In the genomic region with DNA sequence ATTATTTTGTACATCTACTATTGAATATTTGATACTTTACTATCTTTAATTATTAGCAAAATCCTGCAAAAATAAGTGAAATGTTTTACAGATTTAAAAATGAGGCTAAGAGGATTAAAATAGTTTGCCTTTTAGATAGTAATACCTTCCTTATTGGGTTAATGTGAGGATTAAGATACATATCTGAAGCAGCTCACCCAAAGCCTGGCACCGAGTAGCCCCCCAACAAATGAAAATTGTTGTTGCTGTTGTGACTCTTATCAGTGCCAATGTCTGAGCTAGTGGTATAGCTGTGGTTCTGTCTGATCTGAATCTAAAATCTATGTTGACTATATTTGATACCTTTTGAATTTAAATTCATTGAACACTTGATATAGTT, we compare ENCODE assay signal across 23 cellular contexts. TPM values are rescaled to one million over a fixed set of nuclear protein-coding genes. Genes with fewer than 3 reads are reported as not detected.
DNase-seq lines count a peak whose midpoint lies in the region; ATAC-seq and TF ChIP-seq lines count a peak whose summit lies in the region.
"Had no signal": no experiment of that assay in that cellular context is flagged by ENCODE, and none has a peak within 500 bp of the region (broad histone marks: within the 10 kb centered on the region; RNA-seq: fewer than 3 reads in every experiment).

No MANE protein-coding gene starts in this region.

- H2AK5ac ChIP-seq in IMR-90 (ENCODE audit: low read depth, low read length) (0 out of 2 replicates have a peak overlapping the region, but pooled peaks have one; percentile 32), neuronal stem cell (ENCODE audit: low read depth, low read length) (no peak overlapping the region)

- CTCF ChIA-PET in IMR-90 (lab: Yijun Ruan, JAX), result no interaction called here

- H3K27ac Mint-ChIP-seq in type B pancreatic cell, result peak overlapping the region; percentile 82
- H3K27ac Mint-ChIP-seq: CD4-positive, alpha-beta memory T cell; IgD-negative memory B cell had no signal

- H3K14ac ChIP-seq in IMR-90 (replicated peaks; ENCODE audit: low read depth, low read length), result no peak overlapping the region; the same call in 1 of the 2 replicates
- no peak overlapping the region for H3K14ac ChIP-seq in neuronal stem cell (ENCODE audit: low read length)

- H3K9ac ChIP-seq in IMR-90 (ENCODE audit: low read depth, low read length) (no peak overlapping the region), neuronal stem cell (ENCODE audit: low read depth, low read length, poor library complexity) (no peak overlapping the region)

- no peak for TF ChIP-seq RAD21 in IMR-90 (IDR thresholded peaks at IDR 0.05; ENCODE audit: low read length)

- H3K36me3 Mint-ChIP-seq in type B pancreatic cell, result peaks cover 3% of the 10 kb centered on the region
- H3K36me3 Mint-ChIP-seq: CD4-positive, alpha-beta memory T cell; IgD-negative memory B cell had no signal

- no peaks in the 10 kb centered on the region for H3K9me3 Mint-ChIP-seq in type B pancreatic cell
- H3K9me3 Mint-ChIP-seq: CD4-positive, alpha-beta memory T cell; HFFc6 had no signal

- BruUV-seq in IMR-90 (replicated peaks; lab: Mats Ljungman, UMichigan), result no TSS peak

- no peaks in the 10 kb centered on the region for H3K9me3 ChIP-seq in IMR-90 (ENCODE audit: control insufficient read depth, insufficient read depth, low read length)
- H3K9me3 ChIP-seq in mesodermal cell (ENCODE audit: control insufficient read depth, low read length), result no peaks in the 10 kb centered on the region
- peaks cover 0 to 6% of the 10 kb centered on the region in 2 donors for H3K9me3 ChIP-seq in neuronal stem cell (replicated peaks in 1 of 2; ENCODE audit: control insufficient read depth in 2 of 2, insufficient read depth in 1 of 2, low read depth in 1 of 2, low read length in 2 of 2)
- H3K9me3 ChIP-seq: HAP-1 had no signal

- H2BK15ac ChIP-seq in IMR-90 (ENCODE audit: low read depth, low read length), result no peak overlapping the region
- H2BK15ac ChIP-seq in neuronal stem cell (ENCODE audit: low read length), result no peak overlapping the region

- peaks cover 25 to 43% of the 10 kb centered on the region in 2 experiments for H3K79me1 ChIP-seq in IMR-90 (ENCODE audit: low read depth in 1 of 2, low read length in 2 of 2)
- no peaks in the 10 kb centered on the region for H3K79me1 ChIP-seq in neuronal stem cell (ENCODE audit: low read depth, low read length)

- dilution Hi-C loops in IMR-90 (cut with HindIII; ENCODE audit: low sequenced_read_pairs, unreplicated experiment), result no loop called here

- DNase-seq in IMR-90 (no peak), type B pancreatic cell (ENCODE audit: extremely low spot score, unreplicated experiment) (no peak), neuronal stem cell (ENCODE audit: low spot score) (no peak), NCI-H1436 (lab: John Stamatoyannopoulos, UW) (no peak)
- DNase-seq: C1 segment of cervical spinal cord; CD4-positive, alpha-beta memory T cell; COR-L47; GOT3; HFFc6; Karpas-422; NCI-H1092; NCI-H1417 treated with DMSO at 0.1 percent for 48 hours; NCI-H187 treated with DMSO at 0.1 percent for 48 hours; NCI-H2171 treated with DMSO at 0.1 percent for 48 hours; NK-92 treated with Interleukin-12 subunit alpha and Interleukin-12 subunit beta, amount 100 ng/mL, for 24 hours; PC-3; Right ventricle myocardium superior had no signal

- H2BK120ac ChIP-seq in IMR-90 (ENCODE audit: low read depth, low read length) (no peak overlapping the region), neuronal stem cell (ENCODE audit: low read depth, low read length) (no peak overlapping the region)

- no peak overlapping the region for H2BK12ac ChIP-seq in neuronal stem cell (ENCODE audit: low read length)

- no peaks in the 10 kb centered on the region for H3K36me3 ChIP-seq in IMR-90 (ENCODE audit: control insufficient read depth, insufficient read depth, low read length)
- H3K36me3 ChIP-seq in mesodermal cell (ENCODE audit: control insufficient read depth, insufficient read depth, low read length), result no peaks in the 10 kb centered on the region
- no peaks in the 10 kb centered on the region for H3K36me3 ChIP-seq in neuronal stem cell (replicated peaks in 1 of 2; ENCODE audit: control insufficient read depth in 2 of 2, insufficient read depth in 2 of 2, low read length in 2 of 2)
- H3K36me3 ChIP-seq: HAP-1 had no signal

- H2BK5ac ChIP-seq in IMR-90 (ENCODE audit: low read depth, low read length, poor library complexity, severe bottlenecking) (no peak overlapping the region), neuronal stem cell (ENCODE audit: low read length) (no peak overlapping the region)

- no peaks in the 10 kb centered on the region for H4K20me1 ChIP-seq in IMR-90 (ENCODE audit: insufficient read depth, low read length)

- peaks cover 4% of the 10 kb centered on the region for H3K9me1 ChIP-seq in IMR-90 (ENCODE audit: insufficient read depth, low read length)

- H4K8ac ChIP-seq in IMR-90 (ENCODE audit: low read depth in 2 of 2, low read length in 2 of 2) (no peak overlapping the region), neuronal stem cell (ENCODE audit: low read depth, low read length) (no peak overlapping the region)

- H4K5ac ChIP-seq in IMR-90 (ENCODE audit: low read depth, low read length), result no peak overlapping the region

- H3K56ac ChIP-seq in IMR-90 (ENCODE audit: extremely low read depth, insufficient read depth, low read length), result no peak overlapping the region

- in situ Hi-C loops in IMR-90 (cut with MboI; ENCODE audit: low sequenced_read_pairs), result no loop called here

- H4K91ac ChIP-seq in IMR-90 (ENCODE audit: insufficient read depth, low read depth, low read length) (no peak overlapping the region), neuronal stem cell (ENCODE audit: low read depth, low read length, poor library complexity) (no peak overlapping the region)

- TF ChIP-seq CTCF in IMR-90 (conservative IDR thresholded peaks at IDR 0.05; ENCODE audit: low read depth, low read length), result no peak
- TF ChIP-seq CTCF in VCaP (conservative IDR thresholded peaks at IDR 0.05), result no peak
- no peak for TF ChIP-seq CTCF in type B pancreatic cell (conservative IDR thresholded peaks at IDR 0.05)

- POLR2A ChIA-PET in IMR-90 (lab: Charles Lee; ENCODE audit: unreplicated experiment), result interaction anchor here (0.6 kb wide), 1 partner anchor 15 kb away, joined by 4 read pairs; no protein-coding TSS in a partner anchor

- H3K27me3 ChIP-seq in IMR-90 (ENCODE audit: control insufficient read depth, insufficient read depth, low read length) (no peaks in the 10 kb centered on the region), neuronal stem cell (ENCODE audit: control insufficient read depth in 3 of 3, insufficient read depth in 3 of 3, low read depth in 1 of 3, low read length in 3 of 3) (no peaks in the 10 kb centered on the region)

- no peak overlapping the region for H3K4me3 Mint-ChIP-seq in type B pancreatic cell
- H3K4me3 Mint-ChIP-seq: CD4-positive, alpha-beta memory T cell; HFFc6; IgD-negative memory B cell had no signal

- H2AFZ ChIP-seq in IMR-90 (replicated peaks; ENCODE audit: low read length, poor library complexity) (no peak overlapping the region), neuronal stem cell (ENCODE audit: low read length) (no peak overlapping the region)

- H3K4me1 Mint-ChIP-seq in type B pancreatic cell (ENCODE audit: unreplicated experiment), result peaks cover 31% of the 10 kb centered on the region
- H3K4me1 Mint-ChIP-seq: CD4-positive, alpha-beta memory T cell; IgD-negative memory B cell had no signal

- H3K4me2 ChIP-seq in IMR-90 (ENCODE audit: low read depth, low read length) (no peak overlapping the region), neuronal stem cell (ENCODE audit: insufficient read depth, low read length, poor library complexity, severe bottlenecking) (no peak overlapping the region)

- H3K4me1 ChIP-seq in IMR-90 (ENCODE audit: control insufficient read depth, insufficient read depth, low read length), result peaks cover 23% of the 10 kb centered on the region
- peaks cover 6% of the 10 kb centered on the region for H3K4me1 ChIP-seq in mesodermal cell (ENCODE audit: control insufficient read depth, insufficient read depth, low read length, poor library complexity, severe bottlenecking)
- H3K4me1 ChIP-seq in neuronal stem cell (ENCODE audit: control insufficient read depth in 2 of 2, insufficient read depth in 1 of 2, low read depth in 1 of 2, low read length in 2 of 2), result peaks cover 1 to 9% of the 10 kb centered on the region in 2 donors

- no peak overlapping the region for H3K18ac ChIP-seq in IMR-90 (ENCODE audit: low read depth, low read length)
- H3K18ac ChIP-seq in neuronal stem cell (ENCODE audit: low read length), result no peak overlapping the region

- WGBS in IMR-90 (ENCODE audit: extremely low coverage in 2 of 2, insufficient read length in 1 of 2), 2 experiments, result no CpG with 5 or more reads among the region's 1 CpG
- WGBS in mesodermal cell (ENCODE audit: insufficient coverage in 2 of 2), 2 experiments, result 86 to 100% methylated on average over 1 of the region's 1 CpG
- no CpG with 5 or more reads among the region's 1 CpG for WGBS in neuronal stem cell (ENCODE audit: extremely low coverage in 2 of 2, insufficient read length in 2 of 2, insufficient replicate concordance in 1 of 2), 2 donors

- intact Hi-C loops in IMR-90 (cut with micrococcal nuclease), result no loop called here

- no peak for TF ChIP-seq POLR2A in IMR-90 (IDR thresholded peaks at IDR 0.05; ENCODE audit: low read depth, low read length)

- H3K27ac ChIP-seq in IMR-90 (ENCODE audit: insufficient read depth, low read length) (no peak overlapping the region), VCaP (peak overlapping the region; percentile 66), mesodermal cell (ENCODE audit: low read depth, low read length, severe bottlenecking) (peak overlapping the region; percentile 73), neuronal stem cell (replicated peaks; ENCODE audit: low read length) (no peak overlapping the region)

- ATAC-seq in IMR-90 (ENCODE audit: low read depth) (no peak), GM18873 (IDR thresholded peaks at IDR 0.05; ENCODE audit: low FRiP score, unreplicated experiment) (no peak)
- ATAC-seq: GM12878, PC-3 had no signal

- H3K23ac ChIP-seq in IMR-90 (ENCODE audit: low read depth, low read length), result no peak overlapping the region
- H3K23ac ChIP-seq in neuronal stem cell (ENCODE audit: low read depth, low read length, poor library complexity), result no peak overlapping the region

- H2BK20ac ChIP-seq in IMR-90 (ENCODE audit: low read depth, low read length), result peak overlapping the region; percentile 26; the same call in 1 of the 2 replicates

- H3K4me3 ChIP-seq in IMR-90 (ENCODE audit: insufficient read depth, low read depth, low read length) (no peak overlapping the region), mesodermal cell (ENCODE audit: extremely low read depth, insufficient read depth, low read length, poor library complexity, severe bottlenecking) (no peak overlapping the region), neuronal stem cell (ENCODE audit: low read length in 2 of 2) (no peak overlapping the region)
- H3K4me3 ChIP-seq: GM12878, HAP-1 had no signal

- no peak overlapping the region for H2AK9ac ChIP-seq in IMR-90 (replicated peaks; ENCODE audit: low read depth, low read length, poor library complexity)

- H3K27me3 Mint-ChIP-seq in type B pancreatic cell, result no peaks in the 10 kb centered on the region
- H3K27me3 Mint-ChIP-seq: CD4-positive, alpha-beta memory T cell; IgD-negative memory B cell had no signal

- H3K4ac ChIP-seq in IMR-90 (ENCODE audit: low read depth, low read length) (no peak overlapping the region), neuronal stem cell (ENCODE audit: low read length) (no peak overlapping the region)

RNA-seq across cellular contexts. Expression of gene GULP1, which starts 34.6 kb away (rescaled TPM):
- total RNA-seq in IMR-90 (2012; rRNA removed) (40.1 and 54.4 TPM in 2 replicates), type B pancreatic cell (ENCODE audit: low replicate concordance) (26.3 and 49.0 TPM in 2 replicates)
- 24.3 and 24.4 TPM in 2 replicates for polyA plus RNA-seq in IMR-90 (2012; rRNA removed)
- 8.5 and 26.4 TPM in 2 replicates for polyA plus RNA-seq in IMR-90 (2012; cell fraction: cytosol; rRNA removed)
- 4.3 and 13.5 TPM in 2 replicates for polyA plus RNA-seq in IMR-90 (2012; cell fraction: nucleus; rRNA removed; ENCODE audit: low replicate concordance)
- polyA plus RNA-seq in mesodermal cell (2013, experiment 1 of 2), result 94.3 TPM
- 127 TPM for polyA plus RNA-seq in mesodermal cell (2013, experiment 2 of 2)
- polyA plus RNA-seq in neuronal stem cell (2013, experiment 1 of 2), result 50.0 TPM
- 50.4 TPM for polyA plus RNA-seq in neuronal stem cell (2013, experiment 2 of 2)
- total RNA-seq: CD4-positive, alpha-beta memory T cell had no signal
- polyA plus RNA-seq: CD4-positive, alpha-beta memory T cell; IgD-negative memory B cell had no signal

Comparison
In these comparisons a context has a peak if more than half of its experiments do, and no peak if none do; other contexts are left out.
1. H3K27ac ChIP-seq: peak in VCaP (single experiment) and mesodermal cell (single experiment); none in IMR-90 (single experiment) and neuronal stem cell (single experiment).